In the genomic region with DNA sequence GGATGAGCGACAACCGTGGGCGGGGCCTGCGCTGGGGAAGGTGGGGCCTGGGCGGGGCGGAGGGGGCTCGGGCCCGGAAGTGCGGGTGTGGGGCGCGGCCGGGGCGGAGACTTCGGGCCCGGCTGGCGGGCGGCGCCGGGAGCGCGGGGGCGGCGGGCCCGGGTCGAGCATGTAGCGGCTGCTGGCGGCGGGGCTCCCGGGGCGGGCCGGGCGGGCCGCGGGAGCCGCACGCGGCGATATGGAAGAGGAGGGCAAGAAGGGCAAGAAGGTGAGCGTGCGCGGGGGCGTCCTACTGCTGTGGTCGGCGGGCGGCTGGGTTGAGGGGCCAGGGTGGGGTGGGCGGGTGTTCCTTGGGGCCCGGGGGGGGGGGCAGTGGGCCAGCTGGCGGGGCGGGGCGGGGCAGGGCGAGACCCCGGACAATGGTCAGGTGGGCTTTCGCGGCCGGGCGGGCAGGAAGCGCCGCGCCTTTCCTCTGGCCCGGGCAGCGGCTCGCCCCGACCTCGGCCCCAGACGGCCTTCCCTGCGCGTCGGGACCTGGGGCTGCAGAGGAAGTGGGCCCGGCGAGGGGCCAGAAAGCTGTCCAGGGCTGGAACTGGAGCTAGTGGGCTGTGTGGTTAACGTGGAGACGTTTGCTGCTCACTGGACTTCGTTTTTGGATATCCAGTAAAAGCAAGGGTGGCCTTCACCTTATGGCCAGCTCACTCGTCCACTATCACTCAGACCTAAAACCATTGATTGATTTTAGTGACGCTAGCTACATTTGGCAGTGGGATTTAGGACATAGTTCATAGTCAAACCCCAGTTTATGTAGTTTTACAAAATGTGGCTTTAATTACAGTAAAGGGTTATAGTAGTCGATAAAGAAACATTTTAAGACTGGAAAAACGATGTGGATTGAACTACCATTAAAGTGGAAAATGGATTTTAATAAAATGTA, we compare ENCODE assay signal across 8 cellular contexts. TPM values are rescaled to one million over a fixed set of nuclear protein-coding genes. Genes with fewer than 3 reads are reported as not detected.
A peak's percentile ranks its signal among the peaks of the same experiment; 100 is the strongest.
DNase-seq lines count a peak whose midpoint lies in the region; ATAC-seq and TF ChIP-seq lines count a peak whose summit lies in the region.

A gene (plus strand): TSS at position 106 of the 937 bp plus-strand sequence. CDS start 133 bp downstream, at position 239.

- H3K9me3 ChIP-seq in HUES6 (ENCODE audit: control insufficient read depth, insufficient read depth, low read depth, low read length), result no peaks in the 10 kb centered on the region

- peak within 1 kb of the TSS; percentile 86; the same call in 1 of the 2 replicates for H3K27ac ChIP-seq in HUES6 (ENCODE audit: low read depth, low read length)

- intact Hi-C loops in activated B cell treated with CpG ODN at 0.5 μM for 24 hours (cut with micrococcal nuclease), result loop anchor here (1.0 to 5.0 kb wide), 7 partner anchors 21 to 136 kb away; a partner anchor contains a TSS

- H3K4me3 ChIP-seq in HUES6 (ENCODE audit: low read depth, low read length) (peak within 1 kb of the TSS; percentile 92), foreskin fibroblast (ENCODE audit: low read depth in 1 of 2, low read length in 2 of 2) (peak within 1 kb of the TSS; percentile 70 to 87)

- CTCF ChIA-PET in activated B cell treated with CpG ODN at 0.5 μM for 24 hours (lab: Charles Lee), result interaction anchor here (0.9 to 3.2 kb wide), 7 partner anchors 11 to 136 kb away, joined by 3 to 21 read pairs (median 8); no protein-coding TSS in a partner anchor

- H3K27ac Mint-ChIP-seq in activated naive CD4-positive, alpha-beta T cell treated with anti-CD3 and anti-CD28 coated beads, Interleukin-2, amount 50 U/mL, for 24 hours, result peak within 1 kb of the TSS; percentile 98
- H3K27ac Mint-ChIP-seq in activated B cell treated with CpG ODN at 0.5 μM for 24 hours, result peak within 1 kb of the TSS; percentile 94
- H3K27ac Mint-ChIP-seq in nephron progenitor cell, result peak within 1 kb of the TSS; percentile 99

- ATAC-seq in activated B cell treated with CpG ODN at 0.5 μM for 24 hours (ENCODE audit: low read depth) (no peak), GM18517 (IDR thresholded peaks at IDR 0.05; ENCODE audit: unreplicated experiment) (no peak)

- H3K27me3 Mint-ChIP-seq in activated naive CD4-positive, alpha-beta T cell treated with anti-CD3 and anti-CD28 coated beads, Interleukin-2, amount 50 U/mL, for 24 hours, result no peaks in the 10 kb centered on the region
- H3K27me3 Mint-ChIP-seq in activated B cell treated with CpG ODN at 0.5 μM for 24 hours (no peaks in the 10 kb centered on the region), nephron progenitor cell (ENCODE audit: low read depth, poor library complexity) (peaks cover 2% of the 10 kb centered on the region)

- H3K9me3 Mint-ChIP-seq in activated naive CD4-positive, alpha-beta T cell treated with anti-CD3 and anti-CD28 coated beads, Interleukin-2, amount 50 U/mL, for 24 hours, result no peaks in the 10 kb centered on the region
- H3K9me3 Mint-ChIP-seq in activated B cell treated with CpG ODN at 0.5 μM for 24 hours (no peaks in the 10 kb centered on the region), nephron progenitor cell (no peaks in the 10 kb centered on the region)

- H3K9ac ChIP-seq in HUES6 (ENCODE audit: low read length), result peak within 1 kb of the TSS; percentile 90

- TF ChIP-seq CTCF in activated B cell treated with CpG ODN at 0.5 μM for 24 hours (IDR thresholded peaks at IDR 0.05), result no peak
- no peak for TF ChIP-seq CTCF in foreskin fibroblast (IDR thresholded peaks at IDR 0.05; ENCODE audit: low read depth, low read length)
- TF ChIP-seq CTCF in nephron progenitor cell (IDR thresholded peaks at IDR 0.05), result no peak

- POLR2A ChIA-PET in activated B cell treated with CpG ODN at 0.5 μM for 24 hours (lab: Charles Lee), result interaction anchor here (0.5 to 9.7 kb wide), 39 partner anchors 9 to 952 kb away, joined by 3 to 325 read pairs (median 5); a partner anchor contains a TSS

- no peaks in the 10 kb centered on the region for H3K27me3 ChIP-seq in HUES6 (ENCODE audit: control insufficient read depth, insufficient read depth, low read length)

- H3K4me1 ChIP-seq in HUES6 (ENCODE audit: control insufficient read depth, insufficient read depth, low read length), result peaks cover 8% of the 10 kb centered on the region; the same call in 1 of the 2 replicates

- H3K4me1 Mint-ChIP-seq in activated naive CD4-positive, alpha-beta T cell treated with anti-CD3 and anti-CD28 coated beads, Interleukin-2, amount 50 U/mL, for 24 hours, result peaks cover 43% of the 10 kb centered on the region
- H3K4me1 Mint-ChIP-seq in activated B cell treated with CpG ODN at 0.5 μM for 24 hours, result peaks cover 58% of the 10 kb centered on the region
- H3K4me1 Mint-ChIP-seq in nephron progenitor cell, result peaks cover 22% of the 10 kb centered on the region

- peak within 1 kb of the TSS; percentile 95 for H3K4me3 Mint-ChIP-seq in activated naive CD4-positive, alpha-beta T cell treated with anti-CD3 and anti-CD28 coated beads, Interleukin-2, amount 50 U/mL, for 24 hours
- peak within 1 kb of the TSS; percentile 95 for H3K4me3 Mint-ChIP-seq in activated B cell treated with CpG ODN at 0.5 μM for 24 hours
- H3K4me3 Mint-ChIP-seq in nephron progenitor cell, result peak within 1 kb of the TSS; percentile 94

- no peak for DNase-seq in activated naive CD4-positive, alpha-beta T cell treated with anti-CD3 and anti-CD28 coated beads, Interleukin-2, amount 50 U/mL, for 16 hours
- no peak for DNase-seq in activated B cell treated with CpG ODN at 0.5 μM for 24 hours
- DNase-seq in foreskin fibroblast, result peak; percentile 24 to 54
- no peak for DNase-seq in nephron progenitor cell
- DNase-seq in NCI-H510A treated with DMSO at 0.1 percent for 48 hours (lab: John Stamatoyannopoulos, UW), result no peak

- peaks cover 6% of the 10 kb centered on the region for H3K36me3 Mint-ChIP-seq in activated naive CD4-positive, alpha-beta T cell treated with anti-CD3 and anti-CD28 coated beads, Interleukin-2, amount 50 U/mL, for 24 hours
- H3K36me3 Mint-ChIP-seq in activated B cell treated with CpG ODN at 0.5 μM for 24 hours (ENCODE audit: low read depth) (peaks cover 13% of the 10 kb centered on the region), nephron progenitor cell (ENCODE audit: low read depth) (peaks cover under 1% of the 10 kb centered on the region)

- H3K36me3 ChIP-seq in HUES6 (ENCODE audit: control insufficient read depth, insufficient read depth, low read length), result no peaks in the 10 kb centered on the region

RNA-seq across cellular contexts. Expression of the gene that starts here (rescaled TPM):
- total RNA-seq in activated B cell treated with CpG ODN at 0.5 μM for 24 hours, result 83.8 and 89.0 TPM in 2 replicates

Comparison
In these comparisons a context has a peak if more than half of its experiments do, and no peak if none do; other contexts are left out.
1. DNase-seq: peak in foreskin fibroblast (2 of 2); none in activated naive CD4-positive, alpha-beta T cell treated with anti-CD3 and anti-CD28 coated beads, Interleukin-2, amount 50 U/mL, for 16 hours (single experiment), activated B cell treated with CpG ODN at 0.5 μM for 24 hours (single experiment), nephron progenitor cell (single experiment) and NCI-H510A treated with DMSO at 0.1 percent for 48 hours (single experiment).
2. Peak in every context shown above with its lines, with median percentiles within 50 percentile points of each other: H3K27ac Mint-ChIP-seq and H3K4me3 Mint-ChIP-seq.